1 cellular context compared by ENCODE assay signal in genomic region chr19:3225677-3226093, GRCh38.
TF ChIP-seq lines count a peak whose summit lies in the region.

No MANE protein-coding gene starts in this region.

TF ChIP-seq in GM23338, 12 proteins besides CTCF, POLR2A, EP300 and RAD21 (continued from another document):
- TF ChIP-seq ZNF462 (CRISPR knock-in tag; IDR thresholded peaks at IDR 0.05) (no peak), CREB1 (CRISPR knock-in tag; IDR thresholded peaks at IDR 0.05; ENCODE audit: low read depth) (no peak), ZNF331 (CRISPR knock-in tag; IDR thresholded peaks at IDR 0.05; ENCODE audit: low read depth) (no peak), EZH2 (IDR thresholded peaks at IDR 0.05; ENCODE audit: low read depth, unreplicated experiment) (no peak), EZH2phosphoT487 (IDR thresholded peaks at IDR 0.05; ENCODE audit: unreplicated experiment) (no peak)
- TF ChIP-seq, protein P1, sequence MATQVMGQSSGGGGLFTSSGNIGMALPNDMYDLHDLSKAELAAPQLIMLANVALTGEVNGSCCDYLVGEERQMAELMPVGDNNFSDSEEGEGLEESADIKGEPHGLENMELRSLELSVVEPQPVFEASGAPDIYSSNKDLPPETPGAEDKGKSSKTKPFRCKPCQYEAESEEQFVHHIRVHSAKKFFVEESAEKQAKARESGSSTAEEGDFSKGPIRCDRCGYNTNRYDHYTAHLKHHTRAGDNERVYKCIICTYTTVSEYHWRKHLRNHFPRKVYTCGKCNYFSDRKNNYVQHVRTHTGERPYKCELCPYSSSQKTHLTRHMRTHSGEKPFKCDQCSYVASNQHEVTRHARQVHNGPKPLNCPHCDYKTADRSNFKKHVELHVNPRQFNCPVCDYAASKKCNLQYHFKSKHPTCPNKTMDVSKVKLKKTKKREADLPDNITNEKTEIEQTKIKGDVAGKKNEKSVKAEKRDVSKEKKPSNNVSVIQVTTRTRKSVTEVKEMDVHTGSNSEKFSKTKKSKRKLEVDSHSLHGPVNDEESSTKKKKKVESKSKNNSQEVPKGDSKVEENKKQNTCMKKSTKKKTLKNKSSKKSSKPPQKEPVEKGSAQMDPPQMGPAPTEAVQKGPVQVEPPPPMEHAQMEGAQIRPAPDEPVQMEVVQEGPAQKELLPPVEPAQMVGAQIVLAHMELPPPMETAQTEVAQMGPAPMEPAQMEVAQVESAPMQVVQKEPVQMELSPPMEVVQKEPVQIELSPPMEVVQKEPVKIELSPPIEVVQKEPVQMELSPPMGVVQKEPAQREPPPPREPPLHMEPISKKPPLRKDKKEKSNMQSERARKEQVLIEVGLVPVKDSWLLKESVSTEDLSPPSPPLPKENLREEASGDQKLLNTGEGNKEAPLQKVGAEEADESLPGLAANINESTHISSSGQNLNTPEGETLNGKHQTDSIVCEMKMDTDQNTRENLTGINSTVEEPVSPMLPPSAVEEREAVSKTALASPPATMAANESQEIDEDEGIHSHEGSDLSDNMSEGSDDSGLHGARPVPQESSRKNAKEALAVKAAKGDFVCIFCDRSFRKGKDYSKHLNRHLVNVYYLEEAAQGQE (IDR thresholded peaks at IDR 0.05; ENCODE audit: unreplicated experiment): no peak
